Comparison of ENCODE assay signal across 24 cellular contexts in genomic region chr6:11767458-11767857, GRCh38. TPM values are rescaled to one million over a fixed set of nuclear protein-coding genes. Genes with fewer than 3 reads are reported as not detected.
DNase-seq lines count a peak whose midpoint lies in the region; ATAC-seq and TF ChIP-seq lines count a peak whose summit lies in the region.
"Had no signal": no experiment of that assay in that cellular context is flagged by ENCODE, and none has a peak within 500 bp of the region (broad histone marks: within the 10 kb centered on the region; RNA-seq: fewer than 3 reads in every experiment).

No MANE protein-coding gene starts in this region.

- peaks cover 37% of the 10 kb centered on the region for H3K4me1 Mint-ChIP-seq in activated T-cell treated with anti-CD3 and anti-CD28 coated beads, Interleukin-2, amount 50 U/mL, for 24 hours (ENCODE audit: low read depth)
- H3K4me1 Mint-ChIP-seq in activated T-cell treated with anti-CD3 and anti-CD28 coated beads, Interleukin-2, amount 50 U/mL, for 4 hours (ENCODE audit: low read depth) = peaks cover 16% of the 10 kb centered on the region
- H3K4me1 Mint-ChIP-seq: activated CD8-positive, alpha-beta memory T cell treated with anti-CD3 and anti-CD28 coated beads, Interleukin-2, amount 10 ng/mL, durations not matched to agents 7 days and 5 days had no signal

- peak overlapping the region; percentile 17 for H3K4me2 ChIP-seq in smooth muscle cell
- no peak overlapping the region for H3K4me2 ChIP-seq in MM.1S (ENCODE audit: low read depth, low read length)

- H3K9ac ChIP-seq in smooth muscle cell (ENCODE audit: low read depth) = peak overlapping the region; percentile 60
- H3K9ac ChIP-seq in MM.1S (ENCODE audit: low read length) = no peak overlapping the region

- 67% methylated on average over 2 of the region's 2 CpGs for WGBS in smooth muscle cell (ENCODE audit: low lambda C conversion rate)

- peaks cover 3% of the 10 kb centered on the region for H3K27me3 Mint-ChIP-seq in activated T-cell treated with anti-CD3 and anti-CD28 coated beads, Interleukin-2, amount 50 U/mL, for 24 hours
- H3K27me3 Mint-ChIP-seq in activated T-cell treated with anti-CD3 and anti-CD28 coated beads, Interleukin-2, amount 50 U/mL, for 4 hours (ENCODE audit: low read depth) = no peaks in the 10 kb centered on the region

- TF ChIP-seq CTCF in RWPE2 (IDR thresholded peaks at IDR 0.05; ENCODE audit: poor library complexity, severe bottlenecking) (no peak), foreskin keratinocyte (conservative IDR thresholded peaks at IDR 0.05) (no peak), smooth muscle cell (IDR thresholded peaks at IDR 0.05; ENCODE audit: borderline replicate concordance, insufficient read depth, poor library complexity, severe bottlenecking) (no peak), MM.1S (IDR thresholded peaks at IDR 0.05; ENCODE audit: low read length) (no peak)

- H3K4me1 ChIP-seq in RWPE2 (ENCODE audit: insufficient read depth, poor library complexity, severe bottlenecking) (peaks cover 56% of the 10 kb centered on the region), foreskin keratinocyte (peaks cover 46% of the 10 kb centered on the region), smooth muscle cell (ENCODE audit: low read depth) (peaks cover 28% of the 10 kb centered on the region), MM.1S (ENCODE audit: low read length) (peaks cover 13% of the 10 kb centered on the region)
- H3K4me1 ChIP-seq: uterus had no signal

- peaks cover 12% of the 10 kb centered on the region for H3F3A ChIP-seq in smooth muscle cell (ENCODE audit: low read depth)
- no peaks in the 10 kb centered on the region for H3F3A ChIP-seq in MM.1S (ENCODE audit: insufficient read depth, low read length)

- H3K79me2 ChIP-seq in smooth muscle cell (ENCODE audit: low read depth) (no peaks in the 10 kb centered on the region), MM.1S (ENCODE audit: low read length) (no peaks in the 10 kb centered on the region)

- H3K27me3 ChIP-seq in RWPE2 (ENCODE audit: insufficient read depth, poor library complexity, severe bottlenecking) = no peaks in the 10 kb centered on the region
- no peaks in the 10 kb centered on the region for H3K27me3 ChIP-seq in foreskin keratinocyte
- no peaks in the 10 kb centered on the region for H3K27me3 ChIP-seq in smooth muscle cell (ENCODE audit: low read depth)
- no peaks in the 10 kb centered on the region for H3K27me3 ChIP-seq in MM.1S (replicated peaks; ENCODE audit: insufficient read depth, low read length)
- H3K27me3 ChIP-seq: uterus had no signal

- peak overlapping the region; percentile 100 for H3K27ac ChIP-seq in RWPE2 (ENCODE audit: poor library complexity, severe bottlenecking)
- H3K27ac ChIP-seq in foreskin keratinocyte = peak overlapping the region; percentile 79
- peak overlapping the region; percentile 97 for H3K27ac ChIP-seq in smooth muscle cell (ENCODE audit: low read depth)
- no peak overlapping the region for H3K27ac ChIP-seq in MM.1S (ENCODE audit: low read length)

- no peaks in the 10 kb centered on the region for H3K9me3 Mint-ChIP-seq in activated T-cell treated with anti-CD3 and anti-CD28 coated beads, Interleukin-2, amount 50 U/mL, for 24 hours
- no peaks in the 10 kb centered on the region for H3K9me3 Mint-ChIP-seq in activated T-cell treated with anti-CD3 and anti-CD28 coated beads, Interleukin-2, amount 50 U/mL, for 4 hours
- H3K9me3 Mint-ChIP-seq: natural killer cell treated with Interleukin-12 subunit alpha and Interleukin-12 subunit beta and Interleukin-15 and Interleukin-18, amount 100 ng/mL, for 72 hours had no signal

- no peaks in the 10 kb centered on the region for H3K9me2 ChIP-seq in MM.1S (replicated peaks; ENCODE audit: insufficient read depth, low read length)

- ATAC-seq in activated T-cell treated with anti-CD3 and anti-CD28 coated beads, Interleukin-2, amount 50 U/mL, for 4 hours = no peak
- ATAC-seq in RWPE2 (ENCODE audit: low read depth) = no peak
- ATAC-seq in foreskin keratinocyte = no peak
- ATAC-seq: activated CD8-positive, alpha-beta memory T cell treated with anti-CD3 and anti-CD28 coated beads, Interleukin-2, amount 10 ng/mL, durations not matched to agents 7 days and 5 days; GM12878; natural killer cell treated with Interleukin-12 subunit alpha and Interleukin-12 subunit beta and Interleukin-15 and Interleukin-18, amount 100 ng/mL, for 72 hours; sciatic nerve had no signal

- DNase-seq in activated T-cell treated with anti-CD3 and anti-CD28 coated beads, Interleukin-2, amount 50 U/mL, for 24 hours = no peak
- DNase-seq in activated T-cell treated with anti-CD3 and anti-CD28 coated beads, Interleukin-2, amount 50 U/mL, for 4 hours = no peak
- DNase-seq in RWPE2 (ENCODE audit: low spot score) = no peak
- no peak for DNase-seq in foreskin keratinocyte
- no peak for DNase-seq in smooth muscle cell (lab: John Stamatoyannopoulos, UW; ENCODE audit: unreplicated experiment)
- DNase-seq in MM.1S = no peak
- no peak for DNase-seq in stimulated activated CD4-positive, alpha-beta T cell treated with anti-CD3 and anti-CD28 coated beads, Interleukin-4, amount 100 ng/mL, for 4 hours
- DNase-seq in DMS 273 (lab: John Stamatoyannopoulos, UW; ENCODE audit: unreplicated experiment) = no peak
- DNase-seq: ACHN; activated CD8-positive, alpha-beta memory T cell treated with anti-CD3 and anti-CD28 coated beads, Interleukin-2, amount 10 ng/mL, durations not matched to agents 7 days and 5 days; activated gamma-delta T cell treated with Interleukin-2 at 50 U/mL for 16 hours; aorta; HCEC 1CT; NCI-H1436; NCI-H2171; NCI-H526 treated with DMSO at 0.1 percent for 48 hours; T1000; uterus had no signal

- H3K36me3 ChIP-seq in RWPE2 (ENCODE audit: low read depth) (no peaks in the 10 kb centered on the region), smooth muscle cell (ENCODE audit: low read depth) (no peaks in the 10 kb centered on the region), MM.1S (replicated peaks; ENCODE audit: insufficient read depth, low read length) (no peaks in the 10 kb centered on the region)
- H3K36me3 ChIP-seq: uterus had no signal

- H3K4me3 Mint-ChIP-seq in activated T-cell treated with anti-CD3 and anti-CD28 coated beads, Interleukin-2, amount 50 U/mL, for 24 hours = no peak overlapping the region
- H3K4me3 Mint-ChIP-seq in activated T-cell treated with anti-CD3 and anti-CD28 coated beads, Interleukin-2, amount 50 U/mL, for 4 hours = no peak overlapping the region
- H3K4me3 Mint-ChIP-seq: activated CD8-positive, alpha-beta memory T cell treated with anti-CD3 and anti-CD28 coated beads, Interleukin-2, amount 10 ng/mL, durations not matched to agents 7 days and 5 days; CD14-positive monocyte; natural killer cell treated with Interleukin-12 subunit alpha and Interleukin-12 subunit beta and Interleukin-15 and Interleukin-18, amount 100 ng/mL, for 72 hours had no signal

- H4K20me1 ChIP-seq in smooth muscle cell (ENCODE audit: low read depth) = no peaks in the 10 kb centered on the region
- no peaks in the 10 kb centered on the region for H4K20me1 ChIP-seq in MM.1S (ENCODE audit: insufficient read depth, low read length)

- H3K4me3 ChIP-seq in RWPE2 (ENCODE audit: severe bottlenecking) (no peak overlapping the region), smooth muscle cell (no peak overlapping the region), MM.1S (ENCODE audit: low read length) (no peak overlapping the region)
- H3K4me3 ChIP-seq: GM12878, uterus had no signal

- no peak overlapping the region for H2AFZ ChIP-seq in smooth muscle cell (ENCODE audit: low read depth)
- H2AFZ ChIP-seq in MM.1S (ENCODE audit: low read length) = no peak overlapping the region

- no peaks in the 10 kb centered on the region for H3K9me3 ChIP-seq in RWPE2 (ENCODE audit: severe bottlenecking)
- no peaks in the 10 kb centered on the region for H3K9me3 ChIP-seq in smooth muscle cell (replicated peaks; ENCODE audit: low read depth)
- H3K9me3 ChIP-seq in MM.1S (replicated peaks; ENCODE audit: insufficient read depth, low read length) = no peaks in the 10 kb centered on the region
- H3K9me3 ChIP-seq: uterus had no signal

- peak overlapping the region; percentile 59 for H3K27ac Mint-ChIP-seq in activated T-cell treated with anti-CD3 and anti-CD28 coated beads, Interleukin-2, amount 50 U/mL, for 24 hours
- H3K27ac Mint-ChIP-seq: activated CD8-positive, alpha-beta memory T cell treated with anti-CD3 and anti-CD28 coated beads, Interleukin-2, amount 10 ng/mL, durations not matched to agents 7 days and 5 days; CD14-positive monocyte; natural killer cell treated with Interleukin-12 subunit alpha and Interleukin-12 subunit beta and Interleukin-15 and Interleukin-18, amount 100 ng/mL, for 72 hours had no signal

- no peaks in the 10 kb centered on the region for H3K36me3 Mint-ChIP-seq in activated T-cell treated with anti-CD3 and anti-CD28 coated beads, Interleukin-2, amount 50 U/mL, for 24 hours (ENCODE audit: low read depth)
- H3K36me3 Mint-ChIP-seq in activated T-cell treated with anti-CD3 and anti-CD28 coated beads, Interleukin-2, amount 50 U/mL, for 4 hours (ENCODE audit: insufficient read depth) = no peaks in the 10 kb centered on the region
- H3K36me3 Mint-ChIP-seq: activated CD8-positive, alpha-beta memory T cell treated with anti-CD3 and anti-CD28 coated beads, Interleukin-2, amount 10 ng/mL, durations not matched to agents 7 days and 5 days; natural killer cell treated with Interleukin-12 subunit alpha and Interleukin-12 subunit beta and Interleukin-15 and Interleukin-18, amount 100 ng/mL, for 72 hours had no signal

RNA-seq across cellular contexts. Expression of gene ADTRP, which starts 11.1 kb away (rescaled TPM):
- total RNA-seq in activated T-cell treated with anti-CD3 and anti-CD28 coated beads, Interleukin-2, amount 50 U/mL, for 4 hours = 10 to 100 TPM; 11.6 to 16.6 (median 15.6) TPM
- total RNA-seq in foreskin keratinocyte (3.1 and 5.5 TPM in 2 replicates), smooth muscle cell (0.54 and 0.67 TPM in 2 replicates)
- polyA plus RNA-seq in foreskin keratinocyte (3.0 and 4.3 TPM in 2 replicates), smooth muscle cell (0.64 and 1.1 TPM in 2 replicates)
- total RNA-seq: OCI-LY7, SK-MEL-5, uterus had no signal
